9 cellular contexts compared by ENCODE assay signal in the genomic region with DNA sequence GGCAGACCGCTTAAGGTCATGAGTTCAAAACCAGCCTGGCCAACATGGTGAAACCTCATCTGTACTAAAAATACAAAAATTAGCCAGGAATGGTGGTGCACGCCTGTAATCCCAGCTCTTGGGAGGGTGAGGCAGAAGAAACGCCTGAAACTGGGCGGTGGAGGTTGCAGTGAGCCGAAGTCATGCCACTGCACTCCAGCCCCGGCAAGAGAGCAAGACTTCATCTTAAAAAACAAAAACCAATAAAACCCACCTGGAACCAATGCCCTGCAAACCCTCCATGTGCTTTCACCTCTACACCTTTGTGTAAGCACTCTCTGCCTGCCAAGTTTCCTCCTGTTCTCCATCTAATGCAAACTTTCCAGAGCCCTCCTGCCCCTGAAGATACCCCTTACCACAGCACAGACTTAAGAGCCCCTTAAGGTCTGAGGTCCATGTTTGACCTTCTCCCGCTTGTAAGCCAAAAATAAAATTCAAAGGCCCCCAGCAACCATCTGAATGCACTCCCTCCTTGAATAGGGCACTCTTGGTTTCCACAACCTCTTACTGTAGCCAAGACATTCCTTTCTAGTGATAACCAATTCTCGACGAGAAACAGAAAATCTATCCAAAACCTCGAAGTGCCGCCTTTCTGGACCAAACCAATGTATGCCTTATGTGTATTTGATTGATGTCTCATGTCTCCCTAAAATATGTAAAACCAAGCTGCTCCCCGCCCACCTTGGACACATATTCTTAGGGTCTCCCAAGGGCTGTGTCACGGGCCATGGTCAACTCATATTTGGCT. TPM values are rescaled to one million over a fixed set of nuclear protein-coding genes. Genes with fewer than 3 reads are reported as not detected.
DNase-seq lines count a peak whose midpoint lies in the region; ATAC-seq, FAIRE-seq and TF ChIP-seq lines count a peak whose summit lies in the region.
"Had no signal": no experiment of that assay in that cellular context is flagged by ENCODE, and none has a peak within 500 bp of the region (broad histone marks: within the 10 kb centered on the region; RNA-seq: fewer than 3 reads in every experiment).

No MANE protein-coding gene starts in this region.

- no peaks in the 10 kb centered on the region for H3K9me2 ChIP-seq in hepatocyte (replicated peaks; ENCODE audit: insufficient read depth)

- POLR2A ChIA-PET in A549 (lab: Yijun Ruan, JAX): no interaction called here
- POLR2A ChIA-PET in WTC11 (lab: Charles Lee): no interaction called here

- no peak for TF ChIP-seq RAD21 in A549 (conservative IDR thresholded peaks at IDR 0.05 in 1 of 2, IDR thresholded peaks at IDR 0.05 in 1 of 2)

- CTCF ChIA-PET in A549 (lab: Yijun Ruan, JAX): interaction anchor here (1.0 to 3.1 kb wide), 4 partner anchors 12 to 53 kb away, joined by 3 to 11 read pairs (median 4); no protein-coding TSS in a partner anchor
- CTCF ChIA-PET in WTC11 (lab: Charles Lee): interaction anchor here (1.2 kb wide), 1 partner anchor 15 kb away, joined by 4 read pairs; no protein-coding TSS in a partner anchor

- peaks cover 57% of the 10 kb centered on the region for H4K20me1 ChIP-seq in hepatocyte (ENCODE audit: insufficient read depth, poor library complexity, severe bottlenecking)

- TF ChIP-seq EP300 in A549 (IDR thresholded peaks at IDR 0.05): no peak

- peaks cover 42% of the 10 kb centered on the region for H3K79me2 ChIP-seq in hepatocyte

- no peak overlapping the region for H2AFZ ChIP-seq in hepatocyte

- H3K4me2 ChIP-seq in A549: peak overlapping the region; percentile 84
- H3K4me2 ChIP-seq in hepatocyte: peak overlapping the region; percentile 67

- no peaks in the 10 kb centered on the region for H3K27me3 ChIP-seq in hepatocyte
- H3K27me3 ChIP-seq: heart right ventricle had no signal

- H3K27ac Mint-ChIP-seq in WTC11: peak overlapping the region; percentile 85

- peaks cover 73% of the 10 kb centered on the region for H3K4me1 Mint-ChIP-seq in WTC11

- no peak for DNase-seq in A549 (ENCODE audit: low read depth in 1 of 2, low spot score in 1 of 2)
- no peak for DNase-seq in WTC11 (ENCODE audit: low spot score)
- no peak for DNase-seq in hepatocyte (ENCODE audit: low spot score)
- no peak for DNase-seq in SKM-1 (lab: John Stamatoyannopoulos, UW; ENCODE audit: unreplicated experiment)
- DNase-seq in NCI-H526 (lab: John Stamatoyannopoulos, UW): no peak
- no peak for DNase-seq in activated CD4-positive, alpha-beta T cell treated with anti-CD3 and anti-CD28 coated beads, Interleukin-2, amount 50 U/mL, for 48 hours
- DNase-seq: heart right ventricle had no signal

- TF ChIP-seq POLR2A in A549 (IDR thresholded peaks at IDR 0.05; ENCODE audit: low read length): no peak

- H3K4me3 ChIP-seq in A549 (peak overlapping the region; percentile 98; the same call in 2 of the 3 replicates), GM08714 (ENCODE audit: low read length) (peak overlapping the region; percentile 94; the same call in 1 of the 2 replicates), hepatocyte (no peak overlapping the region)

- WGBS in A549 (ENCODE audit: missing lambda C conversion rate): 86% methylated on average over 13 of the region's 13 CpGs
- WGBS in hepatocyte (ENCODE audit: low lambda C conversion rate, missing lambda C conversion rate): 87% methylated on average over 13 of the region's 13 CpGs

- ATAC-seq in A549 (no peak), WTC11 (no peak), HG03469 (IDR thresholded peaks at IDR 0.05; ENCODE audit: unreplicated experiment) (no peak)
- ATAC-seq: heart right ventricle had no signal

- H3K9me3 ChIP-seq in A549 (no peaks in the 10 kb centered on the region), hepatocyte (ENCODE audit: low read depth) (no peaks in the 10 kb centered on the region)
- H3K9me3 ChIP-seq: heart right ventricle had no signal

- peaks cover 79% of the 10 kb centered on the region for H3K36me3 Mint-ChIP-seq in WTC11

- FAIRE-seq in A549 (lab: Jason Lieb, UNC): no peak

- peaks cover 5% of the 10 kb centered on the region for H3K36me3 ChIP-seq in hepatocyte (replicated peaks; ENCODE audit: insufficient read depth, low read depth)

- H3K27ac ChIP-seq in A549: no peak overlapping the region
- no peak overlapping the region for H3K27ac ChIP-seq in hepatocyte
- H3K27ac ChIP-seq: heart right ventricle had no signal

- TF ChIP-seq CTCF in A549 (IDR thresholded peaks at IDR 0.05) (no peak), WTC11 (IDR thresholded peaks at IDR 0.05) (no peak), hepatocyte (IDR thresholded peaks at IDR 0.05; ENCODE audit: poor library complexity) (no peak)

- H3K27me3 Mint-ChIP-seq in WTC11 (ENCODE audit: low read depth): no peaks in the 10 kb centered on the region

- H3K9me3 Mint-ChIP-seq in WTC11: no peaks in the 10 kb centered on the region

- H3K4me3 Mint-ChIP-seq in WTC11: peak overlapping the region; percentile 98

- H3K4me1 ChIP-seq in A549: peaks cover 33% of the 10 kb centered on the region
- H3K4me1 ChIP-seq in hepatocyte (ENCODE audit: insufficient read depth): peaks cover 13% of the 10 kb centered on the region

TF ChIP-seq in A549, 52 proteins besides CTCF, POLR2A, EP300 and RAD21:
- TF ChIP-seq JUNB (IDR thresholded peaks at IDR 0.05) (no peak), HEYL (CRISPR knock-in tag; IDR thresholded peaks at IDR 0.05) (no peak)
- TF ChIP-seq, protein P1, sequence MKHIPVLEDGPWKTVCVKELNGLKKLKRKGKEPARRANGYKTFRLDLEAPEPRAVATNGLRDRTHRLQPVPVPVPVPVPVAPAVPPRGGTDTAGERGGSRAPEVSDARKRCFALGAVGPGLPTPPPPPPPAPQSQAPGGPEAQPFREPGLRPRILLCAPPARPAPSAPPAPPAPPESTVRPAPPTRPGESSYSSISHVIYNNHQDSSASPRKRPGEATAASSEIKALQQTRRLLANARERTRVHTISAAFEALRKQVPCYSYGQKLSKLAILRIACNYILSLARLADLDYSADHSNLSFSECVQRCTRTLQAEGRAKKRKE (CRISPR knock-in tag; IDR thresholded peaks at IDR 0.05; ENCODE audit: low read depth): no peak
- TF ChIP-seq, protein P2, sequence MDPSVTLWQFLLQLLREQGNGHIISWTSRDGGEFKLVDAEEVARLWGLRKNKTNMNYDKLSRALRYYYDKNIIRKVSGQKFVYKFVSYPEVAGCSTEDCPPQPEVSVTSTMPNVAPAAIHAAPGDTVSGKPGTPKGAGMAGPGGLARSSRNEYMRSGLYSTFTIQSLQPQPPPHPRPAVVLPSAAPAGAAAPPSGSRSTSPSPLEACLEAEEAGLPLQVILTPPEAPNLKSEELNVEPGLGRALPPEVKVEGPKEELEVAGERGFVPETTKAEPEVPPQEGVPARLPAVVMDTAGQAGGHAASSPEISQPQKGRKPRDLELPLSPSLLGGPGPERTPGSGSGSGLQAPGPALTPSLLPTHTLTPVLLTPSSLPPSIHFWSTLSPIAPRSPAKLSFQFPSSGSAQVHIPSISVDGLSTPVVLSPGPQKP (IDR thresholded peaks at IDR 0.05; ENCODE audit: low read depth, low read length): no peak
TF ChIP-seq in A549: peak in this region for 0.

TF ChIP-seq in WTC11, 78 proteins besides CTCF, POLR2A, EP300 and RAD21 (continues in another document):
- TF ChIP-seq RELA (CRISPR knock-in tag; IDR thresholded peaks at IDR 0.05; ENCODE audit: borderline replicate concordance) (no peak), ZNF232 (CRISPR knock-in tag; IDR thresholded peaks at IDR 0.05) (no peak)
- TF ChIP-seq, protein P3, sequence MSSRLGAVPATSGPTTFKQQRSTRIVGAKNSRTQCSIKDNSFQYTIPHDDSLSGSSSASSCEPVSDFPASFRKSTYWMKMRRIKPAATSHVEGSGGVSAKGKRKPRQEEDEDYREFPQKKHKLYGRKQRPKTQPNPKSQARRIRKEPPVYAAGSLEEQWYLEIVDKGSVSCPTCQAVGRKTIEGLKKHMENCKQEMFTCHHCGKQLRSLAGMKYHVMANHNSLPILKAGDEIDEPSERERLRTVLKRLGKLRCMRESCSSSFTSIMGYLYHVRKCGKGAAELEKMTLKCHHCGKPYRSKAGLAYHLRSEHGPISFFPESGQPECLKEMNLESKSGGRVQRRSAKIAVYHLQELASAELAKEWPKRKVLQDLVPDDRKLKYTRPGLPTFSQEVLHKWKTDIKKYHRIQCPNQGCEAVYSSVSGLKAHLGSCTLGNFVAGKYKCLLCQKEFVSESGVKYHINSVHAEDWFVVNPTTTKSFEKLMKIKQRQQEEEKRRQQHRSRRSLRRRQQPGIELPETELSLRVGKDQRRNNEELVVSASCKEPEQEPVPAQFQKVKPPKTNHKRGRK (CRISPR knock-in tag; IDR thresholded peaks at IDR 0.05; ENCODE audit: borderline replicate concordance): no peak
- TF ChIP-seq, protein P4, sequence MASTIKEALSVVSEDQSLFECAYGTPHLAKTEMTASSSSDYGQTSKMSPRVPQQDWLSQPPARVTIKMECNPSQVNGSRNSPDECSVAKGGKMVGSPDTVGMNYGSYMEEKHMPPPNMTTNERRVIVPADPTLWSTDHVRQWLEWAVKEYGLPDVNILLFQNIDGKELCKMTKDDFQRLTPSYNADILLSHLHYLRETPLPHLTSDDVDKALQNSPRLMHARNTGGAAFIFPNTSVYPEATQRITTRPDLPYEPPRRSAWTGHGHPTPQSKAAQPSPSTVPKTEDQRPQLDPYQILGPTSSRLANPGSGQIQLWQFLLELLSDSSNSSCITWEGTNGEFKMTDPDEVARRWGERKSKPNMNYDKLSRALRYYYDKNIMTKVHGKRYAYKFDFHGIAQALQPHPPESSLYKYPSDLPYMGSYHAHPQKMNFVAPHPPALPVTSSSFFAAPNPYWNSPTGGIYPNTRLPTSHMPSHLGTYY (CRISPR knock-in tag; IDR thresholded peaks at IDR 0.05): no peak

RNA-seq across cellular contexts. Expression of a gene that starts 3.0 kb away (rescaled TPM):
- polyA plus RNA-seq in A549 (2011; rRNA removed) (2,852 and 3,429 TPM in 2 replicates), A549 (2017; fragmentation: RNase III; extraction: RNeasy Plus Mini Kit Qiagen cat#74134 plus additional on column Dnase treatment) (2,144 to 2,316 TPM (median 2,167 TPM) in 3 replicates), hepatocyte (666 and 751 TPM in 2 replicates)
- 2,068 and 2,204 TPM in 2 replicates for polyA plus RNA-seq in A549 (2012; cell fraction: cytosol; rRNA removed)
- polyA plus RNA-seq in A549 (2012; cell fraction: nucleus; rRNA removed): 454 and 476 TPM in 2 replicates
- polyA minus RNA-seq in A549 (2011; rRNA and poly(A)+ RNA removed): 916 and 1,159 TPM in 2 replicates
- total RNA-seq in WTC11 (2021) (1,643 to 1,831 TPM (median 1,818 TPM) in 3 replicates), hepatocyte (897 TPM in 2 replicates)

RNA-seq across cellular contexts. Expression of a gene that starts 41.9 kb away (rescaled TPM):
- polyA plus RNA-seq in A549 (2011; rRNA removed): 0.72 and 0.91 TPM in 2 replicates
- 0.79 and 1.1 TPM in 2 replicates for polyA plus RNA-seq in A549 (2012; cell fraction: cytosol; rRNA removed)
- polyA plus RNA-seq in A549 (2012; cell fraction: nucleus; rRNA removed): 2.3 and 3.1 TPM in 2 replicates
- 0.67 to 1.0 TPM (median 0.84 TPM) in 3 replicates for polyA plus RNA-seq in A549 (2017; fragmentation: RNase III; extraction: RNeasy Plus Mini Kit Qiagen cat#74134 plus additional on column Dnase treatment)
- polyA minus RNA-seq in A549 (2011; rRNA and poly(A)+ RNA removed): 1.4 and 4.9 TPM in 2 replicates
- total RNA-seq in WTC11 (2021): 13.7 to 15.4 TPM (median 14.3 TPM) in 3 replicates
- 3.3 and 5.0 TPM in 2 replicates for total RNA-seq in hepatocyte
- polyA plus RNA-seq in hepatocyte: 3.1 and 4.3 TPM in 2 replicates
